ENCODE assay signal across 9 cellular contexts in the genomic region with DNA sequence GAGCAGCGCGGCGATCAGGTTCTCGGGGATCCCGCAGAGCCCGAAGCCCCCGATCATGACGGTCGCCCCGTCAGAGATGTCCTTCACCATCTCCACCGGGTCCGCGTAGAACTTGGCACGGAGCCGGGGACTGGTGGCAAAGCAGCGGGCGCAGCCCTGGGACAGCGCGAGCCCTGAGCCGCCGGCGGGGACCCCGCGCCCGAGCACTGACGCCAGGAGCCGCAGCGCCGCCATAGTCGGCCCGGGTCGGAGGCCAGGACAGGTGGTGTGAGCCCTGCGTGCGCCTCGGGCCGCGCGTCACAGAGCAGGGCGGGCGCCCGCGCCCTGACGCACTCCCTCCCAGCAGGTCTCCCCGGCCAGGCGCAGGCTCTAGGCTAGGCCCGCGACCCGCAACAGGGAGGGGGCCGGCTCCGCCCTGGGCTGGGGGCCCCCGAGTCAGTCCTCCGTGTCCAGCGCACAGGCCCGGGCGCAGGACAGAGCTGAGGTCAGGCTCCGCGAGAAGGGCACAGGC. TPM values are rescaled to one million over a fixed set of nuclear protein-coding genes. Genes with fewer than 3 reads are reported as not detected.
A peak's percentile ranks its signal among the peaks of the same experiment; 100 is the strongest.
DNase-seq lines count a peak whose midpoint lies in the region; ATAC-seq, FAIRE-seq and TF ChIP-seq lines count a peak whose summit lies in the region.
"Not testable (repeated sequence)": the region's sequence is repeated elsewhere in the genome, so short reads cannot be mapped to it uniquely, and the experiment has no call there.
"Had no signal": no experiment of that assay in that cellular context is flagged by ENCODE, and none has a peak within 500 bp of the region (broad histone marks: within the 10 kb centered on the region; RNA-seq: fewer than 3 reads in every experiment).

A gene (minus strand): TSS at position 327 of the 511 bp plus-strand sequence. CDS start 93 bp downstream, at position 234.

- TF ChIP-seq POLR2A in GM12891 (IDR thresholded peaks at IDR 0.05; ENCODE audit: low read depth, low read length); right lobe of liver (IDR thresholded peaks at IDR 0.05): not testable (repeated sequence)

- not testable (repeated sequence) for H3K27me3 Mint-ChIP-seq in activated T-cell treated with anti-CD3 and anti-CD28 coated beads, Interleukin-2, amount 50 U/mL, for 4 hours (ENCODE audit: low read depth); chondrocyte (ENCODE audit: low read depth); progenitor cell of endocrine pancreas

- H3K9me3 ChIP-seq in RWPE2 (ENCODE audit: severe bottlenecking); right lobe of liver: not testable (repeated sequence)

- peak; percentile 48 for FAIRE-seq in GM12891 (lab: Jason Lieb, UNC)

- DNase-seq in GM12891 (ENCODE audit: insufficient read length, low spot score); RWPE2 (ENCODE audit: low spot score); activated T-cell treated with anti-CD3 and anti-CD28 coated beads, Interleukin-2, amount 50 U/mL, for 4 hours; chondrocyte (ENCODE audit: low spot score); Right ventricle myocardium inferior (ENCODE audit: missing footprints); right lobe of liver; progenitor cell of endocrine pancreas (ENCODE audit: low spot score, unreplicated experiment): not testable (repeated sequence)

- H3K36me3 ChIP-seq in RWPE2 (ENCODE audit: low read depth); right lobe of liver: not testable (repeated sequence)

- WGBS in right lobe of liver (ENCODE audit: insufficient coverage, low coverage, low lambda C conversion rate, missing lambda C conversion rate): no CpG with 5 or more reads among the region's 57 CpGs

- not testable (repeated sequence) for H3K4me1 Mint-ChIP-seq in activated T-cell treated with anti-CD3 and anti-CD28 coated beads, Interleukin-2, amount 50 U/mL, for 4 hours (ENCODE audit: low read depth); chondrocyte (ENCODE audit: low read depth); progenitor cell of endocrine pancreas (ENCODE audit: low read depth)

- intact Hi-C loops in Right ventricle myocardium inferior (cut with DNase I); right lobe of liver (cut with DNase I): not testable (repeated sequence)

- H3K27ac Mint-ChIP-seq in chondrocyte (ENCODE audit: unreplicated experiment): peak within 1 kb of the TSS; percentile 27
- not testable (repeated sequence) for H3K27ac Mint-ChIP-seq in progenitor cell of endocrine pancreas

- H3K27me3 ChIP-seq in RWPE2 (ENCODE audit: insufficient read depth, poor library complexity, severe bottlenecking); right lobe of liver: not testable (repeated sequence)

- H3K4me3 Mint-ChIP-seq in activated T-cell treated with anti-CD3 and anti-CD28 coated beads, Interleukin-2, amount 50 U/mL, for 4 hours: peak within 1 kb of the TSS; percentile 67
- H3K4me3 Mint-ChIP-seq in chondrocyte (ENCODE audit: unreplicated experiment) (peak within 1 kb of the TSS; percentile 81), progenitor cell of endocrine pancreas (ENCODE audit: low read depth) (peak within 1 kb of the TSS; percentile 57)

- H3K4me3 ChIP-seq in RWPE2 (ENCODE audit: severe bottlenecking): peak within 1 kb of the TSS; percentile 41
- H3K4me3 ChIP-seq in right lobe of liver: not testable (repeated sequence)

- H3K9me3 Mint-ChIP-seq in activated T-cell treated with anti-CD3 and anti-CD28 coated beads, Interleukin-2, amount 50 U/mL, for 4 hours; chondrocyte (ENCODE audit: low read depth); progenitor cell of endocrine pancreas (ENCODE audit: low read depth): not testable (repeated sequence)

- H3K4me1 ChIP-seq in RWPE2 (ENCODE audit: insufficient read depth, poor library complexity, severe bottlenecking); right lobe of liver: not testable (repeated sequence)

- H3K36me3 Mint-ChIP-seq in activated T-cell treated with anti-CD3 and anti-CD28 coated beads, Interleukin-2, amount 50 U/mL, for 4 hours (ENCODE audit: insufficient read depth); chondrocyte (ENCODE audit: low read depth); progenitor cell of endocrine pancreas (ENCODE audit: insufficient read depth): not testable (repeated sequence)

- ATAC-seq in RWPE2 (ENCODE audit: low read depth) (peak; percentile 15; the same call in 1 of the 3 replicates), Right ventricle myocardium inferior (peak; percentile 40), right lobe of liver (peak; percentile 23 to 45 (median 27))
- ATAC-seq in activated T-cell treated with anti-CD3 and anti-CD28 coated beads, Interleukin-2, amount 50 U/mL, for 4 hours: peak; percentile 64

- H3K27ac ChIP-seq in RWPE2 (ENCODE audit: poor library complexity, severe bottlenecking); right lobe of liver: not testable (repeated sequence)

- not testable (repeated sequence) for TF ChIP-seq CTCF in RWPE2 (IDR thresholded peaks at IDR 0.05; ENCODE audit: poor library complexity, severe bottlenecking); chondrocyte (IDR thresholded peaks at IDR 0.05); right lobe of liver (IDR thresholded peaks at IDR 0.05); progenitor cell of endocrine pancreas (IDR thresholded peaks at IDR 0.05; ENCODE audit: unreplicated experiment)

RNA-seq across cellular contexts. Expression of the gene that starts here (rescaled TPM):
- polyA plus RNA-seq in GM12891 (2012; ENCODE audit: low read depth, missing spikeins): 1.7 TPM
- 1 to 10 TPM; 1.7 to 3.9 (median 2.2) TPM for total RNA-seq in activated T-cell treated with anti-CD3 and anti-CD28 coated beads, Interleukin-2, amount 50 U/mL, for 4 hours
- total RNA-seq in chondrocyte: 0.29 to 0.72 TPM in 2 of 3 replicates, not detected in the other
- total RNA-seq in Right ventricle myocardium inferior: 1.3 TPM
- 1 to 10 TPM in 2 of 6 experiments, under 1 TPM in 3, not detected in 1; 0.12 to 2.4 (median 0.35) TPM for total RNA-seq in right lobe of liver
- total RNA-seq in progenitor cell of endocrine pancreas: 0.38 TPM in 1 of 2 replicates, not detected in the other
- total RNA-seq: ascending aorta, osteocyte had no signal
